In the genomic region with DNA sequence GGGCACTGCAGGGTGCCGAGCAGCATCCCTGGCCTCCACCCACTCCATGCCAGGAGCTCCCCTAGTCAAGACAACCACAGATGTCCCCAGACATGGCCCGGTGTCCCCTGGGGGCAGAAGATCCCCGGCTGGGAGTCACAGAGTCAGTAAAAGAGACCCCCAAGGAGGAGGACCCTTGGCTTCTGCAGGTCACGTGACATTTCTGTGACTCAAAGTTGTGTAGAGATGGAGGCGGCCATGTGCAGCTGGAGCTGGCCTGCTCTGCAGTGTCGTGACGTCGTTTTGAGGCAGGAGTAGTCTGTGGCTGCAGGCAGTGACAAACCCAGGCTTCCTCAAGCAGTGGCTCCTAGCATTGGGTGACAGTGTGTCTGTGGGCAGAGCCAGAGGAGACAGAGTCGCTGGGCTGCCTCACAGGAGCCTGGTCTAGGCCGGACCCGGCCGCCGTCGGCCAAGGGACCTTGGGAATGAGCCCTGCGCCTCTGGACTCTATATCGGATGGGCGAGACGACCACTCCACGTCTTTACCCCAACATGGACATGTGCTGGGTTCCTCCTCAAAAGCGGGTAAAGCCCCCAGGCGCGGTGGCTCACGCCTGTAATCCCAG, we compare ENCODE assay signal across 2 cellular contexts.
TF ChIP-seq lines count a peak whose summit lies in the region.

No MANE protein-coding gene starts in this region.

TF ChIP-seq in HEK293, 187 proteins besides CTCF, POLR2A, EP300 and RAD21:
- TF ChIP-seq BCL11A (tag by site-specific recombination; IDR thresholded peaks at IDR 0.05; ENCODE audit: low read depth) (no peak), ZNF146 (tag by site-specific recombination; IDR thresholded peaks at IDR 0.05) (no peak), ZNF560 (tag by site-specific recombination; IDR thresholded peaks at IDR 0.05; ENCODE audit: borderline replicate concordance) (no peak), ZNF24 (tag by site-specific recombination; IDR thresholded peaks at IDR 0.05) (no peak), GLIS1 (tag by site-specific recombination; IDR thresholded peaks at IDR 0.05) (0 out of 2 replicates have a peak, but pooled peaks have one; percentile 21), ZNF184 (tag by site-specific recombination; IDR thresholded peaks at IDR 0.05) (no peak), ZNF366 (tag by site-specific recombination; conservative IDR thresholded peaks at IDR 0.05) (no peak), ZIC2 (tag by site-specific recombination; IDR thresholded peaks at IDR 0.05) (0 out of 2 replicates have a peak, but pooled peaks have one; percentile 10), ZNF837 (tag by site-specific recombination; IDR thresholded peaks at IDR 0.05) (no peak)
- TF ChIP-seq, protein P1, sequence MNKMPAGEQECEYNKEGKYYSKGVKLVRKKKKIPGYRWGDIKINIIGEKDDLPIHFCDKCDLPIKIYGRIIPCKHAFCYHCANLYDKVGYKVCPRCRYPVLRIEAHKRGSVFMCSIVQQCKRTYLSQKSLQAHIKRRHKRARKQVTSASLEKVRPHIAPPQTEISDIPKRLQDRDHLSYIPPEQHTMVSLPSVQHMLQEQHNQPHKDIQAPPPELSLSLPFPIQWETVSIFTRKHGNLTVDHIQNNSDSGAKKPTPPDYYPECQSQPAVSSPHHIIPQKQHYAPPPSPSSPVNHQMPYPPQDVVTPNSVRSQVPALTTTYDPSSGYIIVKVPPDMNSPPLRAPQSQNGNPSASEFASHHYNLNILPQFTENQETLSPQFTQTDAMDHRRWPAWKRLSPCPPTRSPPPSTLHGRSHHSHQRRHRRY (tag by site-specific recombination; IDR thresholded peaks at IDR 0.05): no peak
- TF ChIP-seq, protein P2, sequence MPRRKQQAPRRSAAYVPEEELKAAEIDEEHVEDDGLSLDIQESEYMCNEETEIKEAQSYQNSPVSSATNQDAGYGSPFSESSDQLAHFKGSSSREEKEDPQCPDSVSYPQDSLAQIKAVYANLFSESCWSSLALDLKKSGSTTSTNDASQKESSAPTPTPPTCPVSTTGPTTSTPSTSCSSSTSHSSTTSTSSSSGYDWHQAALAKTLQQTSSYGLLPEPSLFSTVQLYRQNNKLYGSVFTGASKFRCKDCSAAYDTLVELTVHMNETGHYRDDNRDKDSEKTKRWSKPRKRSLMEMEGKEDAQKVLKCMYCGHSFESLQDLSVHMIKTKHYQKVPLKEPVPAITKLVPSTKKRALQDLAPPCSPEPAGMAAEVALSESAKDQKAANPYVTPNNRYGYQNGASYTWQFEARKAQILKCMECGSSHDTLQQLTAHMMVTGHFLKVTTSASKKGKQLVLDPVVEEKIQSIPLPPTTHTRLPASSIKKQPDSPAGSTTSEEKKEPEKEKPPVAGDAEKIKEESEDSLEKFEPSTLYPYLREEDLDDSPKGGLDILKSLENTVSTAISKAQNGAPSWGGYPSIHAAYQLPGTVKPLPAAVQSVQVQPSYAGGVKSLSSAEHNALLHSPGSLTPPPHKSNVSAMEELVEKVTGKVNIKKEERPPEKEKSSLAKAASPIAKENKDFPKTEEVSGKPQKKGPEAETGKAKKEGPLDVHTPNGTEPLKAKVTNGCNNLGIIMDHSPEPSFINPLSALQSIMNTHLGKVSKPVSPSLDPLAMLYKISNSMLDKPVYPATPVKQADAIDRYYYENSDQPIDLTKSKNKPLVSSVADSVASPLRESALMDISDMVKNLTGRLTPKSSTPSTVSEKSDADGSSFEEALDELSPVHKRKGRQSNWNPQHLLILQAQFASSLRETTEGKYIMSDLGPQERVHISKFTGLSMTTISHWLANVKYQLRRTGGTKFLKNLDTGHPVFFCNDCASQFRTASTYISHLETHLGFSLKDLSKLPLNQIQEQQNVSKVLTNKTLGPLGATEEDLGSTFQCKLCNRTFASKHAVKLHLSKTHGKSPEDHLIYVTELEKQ (tag by site-specific recombination; IDR thresholded peaks at IDR 0.05; ENCODE audit: borderline replicate concordance): no peak
- TF ChIP-seq, protein P3, sequence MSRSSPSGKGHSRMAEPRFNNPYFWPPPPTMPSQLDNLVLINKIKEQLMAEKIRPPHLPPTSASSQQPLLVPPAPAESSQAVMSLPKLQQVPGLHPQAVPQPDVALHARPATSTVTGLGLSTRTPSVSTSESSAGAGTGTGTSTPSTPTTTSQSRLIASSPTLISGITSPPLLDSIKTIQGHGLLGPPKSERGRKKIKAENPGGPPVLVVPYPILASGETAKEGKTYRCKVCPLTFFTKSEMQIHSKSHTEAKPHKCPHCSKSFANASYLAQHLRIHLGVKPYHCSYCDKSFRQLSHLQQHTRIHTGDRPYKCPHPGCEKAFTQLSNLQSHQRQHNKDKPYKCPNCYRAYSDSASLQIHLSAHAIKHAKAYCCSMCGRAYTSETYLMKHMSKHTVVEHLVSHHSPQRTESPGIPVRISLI (tag by site-specific recombination; IDR thresholded peaks at IDR 0.05): no peak

TF ChIP-seq in GM12878, 131 proteins besides CTCF, POLR2A, EP300 and RAD21:
- TF ChIP-seq, protein P4, sequence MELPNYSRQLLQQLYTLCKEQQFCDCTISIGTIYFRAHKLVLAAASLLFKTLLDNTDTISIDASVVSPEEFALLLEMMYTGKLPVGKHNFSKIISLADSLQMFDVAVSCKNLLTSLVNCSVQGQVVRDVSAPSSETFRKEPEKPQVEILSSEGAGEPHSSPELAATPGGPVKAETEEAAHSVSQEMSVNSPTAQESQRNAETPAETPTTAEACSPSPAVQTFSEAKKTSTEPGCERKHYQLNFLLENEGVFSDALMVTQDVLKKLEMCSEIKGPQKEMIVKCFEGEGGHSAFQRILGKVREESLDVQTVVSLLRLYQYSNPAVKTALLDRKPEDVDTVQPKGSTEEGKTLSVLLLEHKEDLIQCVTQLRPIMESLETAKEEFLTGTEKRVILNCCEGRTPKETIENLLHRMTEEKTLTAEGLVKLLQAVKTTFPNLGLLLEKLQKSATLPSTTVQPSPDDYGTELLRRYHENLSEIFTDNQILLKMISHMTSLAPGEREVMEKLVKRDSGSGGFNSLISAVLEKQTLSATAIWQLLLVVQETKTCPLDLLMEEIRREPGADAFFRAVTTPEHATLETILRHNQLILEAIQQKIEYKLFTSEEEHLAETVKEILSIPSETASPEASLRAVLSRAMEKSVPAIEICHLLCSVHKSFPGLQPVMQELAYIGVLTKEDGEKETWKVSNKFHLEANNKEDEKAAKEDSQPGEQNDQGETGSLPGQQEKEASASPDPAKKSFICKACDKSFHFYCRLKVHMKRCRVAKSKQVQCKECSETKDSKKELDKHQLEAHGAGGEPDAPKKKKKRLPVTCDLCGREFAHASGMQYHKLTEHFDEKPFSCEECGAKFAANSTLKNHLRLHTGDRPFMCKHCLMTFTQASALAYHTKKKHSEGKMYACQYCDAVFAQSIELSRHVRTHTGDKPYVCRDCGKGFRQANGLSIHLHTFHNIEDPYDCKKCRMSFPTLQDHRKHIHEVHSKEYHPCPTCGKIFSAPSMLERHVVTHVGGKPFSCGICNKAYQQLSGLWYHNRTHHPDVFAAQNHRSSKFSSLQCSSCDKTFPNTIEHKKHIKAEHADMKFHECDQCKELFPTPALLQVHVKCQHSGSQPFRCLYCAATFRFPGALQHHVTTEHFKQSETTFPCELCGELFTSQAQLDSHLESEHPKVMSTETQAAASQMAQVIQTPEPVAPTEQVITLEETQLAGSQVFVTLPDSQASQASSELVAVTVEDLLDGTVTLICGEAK (IDR thresholded peaks at IDR 0.05; ENCODE audit: borderline replicate concordance): no peak
- TF ChIP-seq, protein P5, sequence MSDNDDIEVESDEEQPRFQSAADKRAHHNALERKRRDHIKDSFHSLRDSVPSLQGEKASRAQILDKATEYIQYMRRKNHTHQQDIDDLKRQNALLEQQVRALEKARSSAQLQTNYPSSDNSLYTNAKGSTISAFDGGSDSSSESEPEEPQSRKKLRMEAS (IDR thresholded peaks at IDR 0.05; ENCODE audit: low read depth, low read length): no peak
- TF ChIP-seq, protein P6, sequence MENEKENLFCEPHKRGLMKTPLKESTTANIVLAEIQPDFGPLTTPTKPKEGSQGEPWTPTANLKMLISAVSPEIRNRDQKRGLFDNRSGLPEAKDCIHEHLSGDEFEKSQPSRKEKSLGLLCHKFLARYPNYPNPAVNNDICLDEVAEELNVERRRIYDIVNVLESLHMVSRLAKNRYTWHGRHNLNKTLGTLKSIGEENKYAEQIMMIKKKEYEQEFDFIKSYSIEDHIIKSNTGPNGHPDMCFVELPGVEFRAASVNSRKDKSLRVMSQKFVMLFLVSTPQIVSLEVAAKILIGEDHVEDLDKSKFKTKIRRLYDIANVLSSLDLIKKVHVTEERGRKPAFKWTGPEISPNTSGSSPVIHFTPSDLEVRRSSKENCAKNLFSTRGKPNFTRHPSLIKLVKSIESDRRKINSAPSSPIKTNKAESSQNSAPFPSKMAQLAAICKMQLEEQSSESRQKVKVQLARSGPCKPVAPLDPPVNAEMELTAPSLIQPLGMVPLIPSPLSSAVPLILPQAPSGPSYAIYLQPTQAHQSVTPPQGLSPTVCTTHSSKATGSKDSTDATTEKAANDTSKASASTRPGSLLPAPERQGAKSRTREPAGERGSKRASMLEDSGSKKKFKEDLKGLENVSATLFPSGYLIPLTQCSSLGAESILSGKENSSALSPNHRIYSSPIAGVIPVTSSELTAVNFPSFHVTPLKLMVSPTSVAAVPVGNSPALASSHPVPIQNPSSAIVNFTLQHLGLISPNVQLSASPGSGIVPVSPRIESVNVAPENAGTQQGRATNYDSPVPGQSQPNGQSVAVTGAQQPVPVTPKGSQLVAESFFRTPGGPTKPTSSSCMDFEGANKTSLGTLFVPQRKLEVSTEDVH (IDR thresholded peaks at IDR 0.05; ENCODE audit: low read depth, partially characterized antibody): no peak
- TF ChIP-seq NFYA (IDR thresholded peaks at IDR 0.05; ENCODE audit: borderline replicate concordance, low read depth, low read length): no peak
- TF ChIP-seq, protein P7, sequence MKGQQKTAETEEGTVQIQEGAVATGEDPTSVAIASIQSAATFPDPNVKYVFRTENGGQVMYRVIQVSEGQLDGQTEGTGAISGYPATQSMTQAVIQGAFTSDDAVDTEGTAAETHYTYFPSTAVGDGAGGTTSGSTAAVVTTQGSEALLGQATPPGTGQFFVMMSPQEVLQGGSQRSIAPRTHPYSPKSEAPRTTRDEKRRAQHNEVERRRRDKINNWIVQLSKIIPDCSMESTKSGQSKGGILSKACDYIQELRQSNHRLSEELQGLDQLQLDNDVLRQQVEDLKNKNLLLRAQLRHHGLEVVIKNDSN (IDR thresholded peaks at IDR 0.05; ENCODE audit: borderline replicate concordance, extremely low read length, insufficient read depth, low read depth, low read length): peak; percentile 23
